6 cellular contexts compared by ENCODE assay signal in genomic region chr5:96945144-96945543, GRCh38. TPM values are rescaled to one million over a fixed set of nuclear protein-coding genes. Genes with fewer than 3 reads are reported as not detected.
A peak's percentile ranks its signal among the peaks of the same experiment; 100 is the strongest.
DNase-seq lines count a peak whose midpoint lies in the region; ATAC-seq, FAIRE-seq and TF ChIP-seq lines count a peak whose summit lies in the region.
"Not testable (repeated sequence)": the region's sequence is repeated elsewhere in the genome, so short reads cannot be mapped to it uniquely, and the experiment has no call there.

No MANE protein-coding gene starts in this region.

- TF ChIP-seq CTCF in CD4-positive, alpha-beta T cell (IDR thresholded peaks at IDR 0.05); Loucy (conservative IDR thresholded peaks at IDR 0.05; ENCODE audit: low read length); GM12878 (IDR thresholded peaks at IDR 0.05 in 2 of 3, conservative IDR thresholded peaks at IDR 0.05 in 1 of 3; ENCODE audit: control insufficient read depth in 2 of 3, extremely low read depth in 1 of 3, insufficient read depth in 1 of 3, low read depth in 3 of 3, low read length in 3 of 3): not testable (repeated sequence)

- H3K27ac ChIP-seq in CD4-positive, alpha-beta T cell (ENCODE audit: low read depth, low read length); GM12878 (ENCODE audit: control insufficient read depth, insufficient read depth): not testable (repeated sequence)

- H3K36me3 Mint-ChIP-seq in CD4-positive, alpha-beta T cell (ENCODE audit: low read depth) = peaks cover 41% of the 10 kb centered on the region
- H3K36me3 Mint-ChIP-seq in activated CD4-positive, alpha-beta T cell treated with anti-CD3 and anti-CD28 coated beads, Interleukin-2, amount 10 ng/mL, durations not matched to agents 24 days and 14 days (ENCODE audit: low read depth) = peaks cover 33% of the 10 kb centered on the region
- peaks cover 0 to 34% (median 3%) of the 10 kb centered on the region in 3 donors for H3K36me3 Mint-ChIP-seq in naive thymus-derived CD8-positive, alpha-beta T cell

- not testable (repeated sequence) for H3K27me3 ChIP-seq in CD4-positive, alpha-beta T cell (ENCODE audit: control insufficient read depth, insufficient read depth, low read length); Loucy (ENCODE audit: insufficient read depth, low read length, poor library complexity, severe bottlenecking); GM12878 (replicated peaks in 1 of 2; ENCODE audit: control insufficient read depth in 2 of 2, insufficient read depth in 2 of 2, low read length in 1 of 2)

- not testable (repeated sequence) for H3K9me2 ChIP-seq in Loucy (replicated peaks; ENCODE audit: low read depth, low read length)

- not testable (repeated sequence) for H3K9me3 ChIP-seq in CD4-positive, alpha-beta T cell (ENCODE audit: control insufficient read depth, low read length); Loucy (ENCODE audit: insufficient read depth, low read depth, low read length); GM12878 (replicated peaks; ENCODE audit: control insufficient read depth, insufficient read depth, low read length)

- H3K79me2 ChIP-seq in Loucy (ENCODE audit: insufficient read depth, low read length) (peaks cover 99% of the 10 kb centered on the region), GM12878 (ENCODE audit: control insufficient read depth, insufficient read depth, low read length) (peaks cover 90% of the 10 kb centered on the region)

- H3K27ac Mint-ChIP-seq in CD4-positive, alpha-beta T cell = peak overlapping the region; percentile 80
- H3K27ac Mint-ChIP-seq in activated CD4-positive, alpha-beta T cell treated with anti-CD3 and anti-CD28 coated beads, Interleukin-2, amount 10 ng/mL, durations not matched to agents 24 days and 14 days = not testable (repeated sequence)
- H3K27ac Mint-ChIP-seq in naive thymus-derived CD8-positive, alpha-beta T cell = peak overlapping the region in 6 of 10 donors; percentile 8 to 80 (median 56)

- peaks cover 43% of the 10 kb centered on the region for H3K4me1 ChIP-seq in Loucy (ENCODE audit: insufficient read depth, low read length, poor library complexity, severe bottlenecking)
- not testable (repeated sequence) for H3K4me1 ChIP-seq in GM12878 (ENCODE audit: control insufficient read depth, insufficient read depth, low read length)

- not testable (repeated sequence) for H3K36me3 ChIP-seq in Loucy (ENCODE audit: insufficient read depth, low read length)
- peaks cover 1 to 10% of the 10 kb centered on the region in 2 experiments; a peak in 3 of 4 replicates for H3K36me3 ChIP-seq in GM12878 (ENCODE audit: control insufficient read depth in 2 of 2, insufficient read depth in 2 of 2, low read length in 1 of 2)

- not testable (repeated sequence) for H3K4me3 Mint-ChIP-seq in CD4-positive, alpha-beta T cell; activated CD4-positive, alpha-beta T cell treated with anti-CD3 and anti-CD28 coated beads, Interleukin-2, amount 10 ng/mL, durations not matched to agents 24 days and 14 days
- peak overlapping the region in 4 of 10 donors; percentile 43 to 68 (median 56) for H3K4me3 Mint-ChIP-seq in naive thymus-derived CD8-positive, alpha-beta T cell

- RAD21 ChIA-PET in GM12878 (lab: Charles Lee; ENCODE audit: unreplicated experiment) = interaction anchor here (0.7 to 1.6 kb wide), 6 partner anchors 9 to 198 kb away, joined by 3 to 4 read pairs (median 4); partner anchors contain the start of genes LIX1 and LNPEP

- H2AFZ ChIP-seq in Loucy (ENCODE audit: low read length); GM12878 (ENCODE audit: control insufficient read depth, low read depth, low read length): not testable (repeated sequence)

- H3K9me3 Mint-ChIP-seq in CD4-positive, alpha-beta T cell; activated CD4-positive, alpha-beta T cell treated with anti-CD3 and anti-CD28 coated beads, Interleukin-2, amount 10 ng/mL, durations not matched to agents 24 days and 14 days; naive thymus-derived CD8-positive, alpha-beta T cell: not testable (repeated sequence)

- not testable (repeated sequence) for DNase-seq in CD4-positive, alpha-beta T cell; GM12878 (ENCODE audit: low read depth, low spot score); naive thymus-derived CD8-positive, alpha-beta T cell
- peak; percentile 24 for DNase-seq in activated CD4-positive, alpha-beta T cell treated with anti-CD3 and anti-CD28 coated beads, Interleukin-2, amount 10 ng/mL, durations not matched to agents 24 days and 14 days
- DNase-seq in kidney tubule cell (ENCODE audit: low spot score) = peak; percentile 46

- not testable (repeated sequence) for H3K9ac ChIP-seq in Loucy (ENCODE audit: low read depth, low read length, poor library complexity, severe bottlenecking); GM12878 (ENCODE audit: control insufficient read depth, insufficient read depth, low read length)

- not testable (repeated sequence) for ATAC-seq in CD4-positive, alpha-beta T cell (ENCODE audit: poor library complexity); naive thymus-derived CD8-positive, alpha-beta T cell
- ATAC-seq in GM12878 = peak; percentile 33; the same call in 2 of the 3 replicates

- not testable (repeated sequence) for H3K4me3 ChIP-seq in Loucy (ENCODE audit: low read length, poor library complexity, severe bottlenecking); GM12878

- in situ Hi-C loops in GM12878 (cut with MboI) = not testable (repeated sequence)

- SMC1A ChIA-PET in GM12878 (lab: Charles Lee; ENCODE audit: uncharacterized antibody, unreplicated experiment) = interaction anchor here (0.6 to 2.2 kb wide), 11 partner anchors 10 to 102 kb away, joined by 3 to 8 read pairs (median 5); no protein-coding TSS in a partner anchor

- peak overlapping the region; percentile 13 for H3K4me2 ChIP-seq in Loucy (ENCODE audit: low read depth, low read length, poor library complexity, severe bottlenecking)
- not testable (repeated sequence) for H3K4me2 ChIP-seq in GM12878 (ENCODE audit: control insufficient read depth, insufficient read depth)

- peaks cover 61% of the 10 kb centered on the region for H4K20me1 ChIP-seq in Loucy (ENCODE audit: insufficient read depth, low read length, poor library complexity, severe bottlenecking)
- not testable (repeated sequence) for H4K20me1 ChIP-seq in GM12878 (ENCODE audit: control insufficient read depth, insufficient read depth)

- not testable (repeated sequence) for TF ChIP-seq EP300 in GM12878 (IDR thresholded peaks at IDR 0.05; ENCODE audit: borderline replicate concordance in 1 of 2, control insufficient read depth in 1 of 2, low read depth in 2 of 2, low read length in 2 of 2)

- peaks cover 79% of the 10 kb centered on the region for H3K4me1 Mint-ChIP-seq in CD4-positive, alpha-beta T cell (ENCODE audit: low read depth)
- H3K4me1 Mint-ChIP-seq in activated CD4-positive, alpha-beta T cell treated with anti-CD3 and anti-CD28 coated beads, Interleukin-2, amount 10 ng/mL, durations not matched to agents 24 days and 14 days = peaks cover 50% of the 10 kb centered on the region
- H3K4me1 Mint-ChIP-seq in naive thymus-derived CD8-positive, alpha-beta T cell = peaks cover 42 to 93% (median 85%) of the 10 kb centered on the region in 4 donors

- CTCF ChIA-PET in CD4-positive, alpha-beta T cell (lab: Charles Lee) = interaction anchor here (1.2 kb wide), 1 partner anchor 52 kb away, joined by 5 read pairs; no protein-coding TSS in a partner anchor
- CTCF ChIA-PET in GM12878 (lab: Yijun Ruan, JAX) = interaction anchor here (1.1 kb wide), 1 partner anchor 76 kb away, joined by 4 read pairs; no protein-coding TSS in a partner anchor

- BruUV-seq in GM12878 (replicated peaks; lab: Mats Ljungman, UMichigan) = not testable (repeated sequence)

- FAIRE-seq in GM12878 (lab: Jason Lieb, UNC) = not testable (repeated sequence)

- not testable (repeated sequence) for H3K27me3 Mint-ChIP-seq in CD4-positive, alpha-beta T cell; activated CD4-positive, alpha-beta T cell treated with anti-CD3 and anti-CD28 coated beads, Interleukin-2, amount 10 ng/mL, durations not matched to agents 24 days and 14 days; naive thymus-derived CD8-positive, alpha-beta T cell

- not testable (repeated sequence) for H3F3A ChIP-seq in Loucy (ENCODE audit: low read depth)

- POLR2A ChIA-PET in CD4-positive, alpha-beta T cell (lab: Charles Lee) = interaction anchor here (0.9 to 1.7 kb wide), 5 partner anchors 9 to 24 kb away, joined by 3 to 8 read pairs (median 3); partner anchors contain the start of gene LNPEP
- POLR2A ChIA-PET in GM12878 (lab: Charles Lee) = interaction anchor here (1.8 to 2.1 kb wide), 2 partner anchors 15 to 16 kb away, joined by 4 to 5 read pairs; no protein-coding TSS in a partner anchor
- POLR2A ChIA-PET in naive thymus-derived CD8-positive, alpha-beta T cell (lab: Charles Lee) = interaction anchor here (1.3 to 1.4 kb wide), 2 partner anchors 9 to 16 kb away, joined by 5 read pairs; partner anchors contain the start of gene LNPEP

- TF ChIP-seq RAD21 in GM12878 (IDR thresholded peaks at IDR 0.05; ENCODE audit: insufficient read depth, low read depth, low read length) = not testable (repeated sequence)

- intact Hi-C loops in CD4-positive, alpha-beta T cell (cut with DNase I, micrococcal nuclease) = loop anchor here in 1 of 2 experiments (2.0 kb wide), 1 partner anchor 14 kb away; no protein-coding TSS in a partner anchor
- intact Hi-C loops in activated CD4-positive, alpha-beta T cell treated with anti-CD3 and anti-CD28 coated beads, Interleukin-2, amount 10 ng/mL, durations not matched to agents 24 days and 14 days (cut with micrococcal nuclease); GM12878 (cut with micrococcal nuclease; ENCODE audit: unreplicated experiment): not testable (repeated sequence)

- TF ChIP-seq POLR2A in GM12878 (IDR thresholded peaks at IDR 0.05; ENCODE audit: low read depth, low read length) = not testable (repeated sequence)

RNA-seq across cellular contexts. Expression of gene LNPEP, which starts 9.3 kb away (rescaled TPM):
- 10 to 100 TPM; 52.0 to 52.7 TPM for total RNA-seq in CD4-positive, alpha-beta T cell
- 38.2 and 39.4 TPM in 2 replicates for total RNA-seq in activated CD4-positive, alpha-beta T cell treated with anti-CD3 and anti-CD28 coated beads, Interleukin-2, amount 10 ng/mL, durations not matched to agents 24 days and 14 days
- total RNA-seq in GM12878 (2013; cell fraction: nucleolus; rRNA removed) = 410 and 418 TPM in 2 replicates
- total RNA-seq in GM12878 (2014; rRNA removed) (38.5 and 56.2 TPM in 2 replicates), GM12878 (2014; rRNA removed; fragmentation: Illumina TruSeq; extraction: Trizol) (54.9 and 62.3 TPM in 2 replicates), GM12878 (2021) (50.8 and 51.1 TPM in 2 replicates)
- polyA plus RNA-seq in GM12878 (2011; ENCODE audit: low read depth) = 12.3 TPM
- polyA plus RNA-seq in GM12878 (2011; rRNA removed) (44.7 and 67.7 TPM in 2 replicates), GM12878 (2014; fragmentation: Illumina TruSeq; extraction: Trizol) (26.1 and 34.4 TPM in 2 replicates), GM12878 (2014; fragmentation: Nextera tagmentation; extraction: Ambion mirVana) (1 to 10 TPM; 5.6 to 7.3 TPM), GM12878 (2014; rRNA removed) (17.1 and 21.0 TPM in 2 replicates), GM12878 (2016; fragmentation: Nextera tagmentation; extraction: Ambion mirVana) (10 to 100 TPM; 23.2 to 23.9 TPM)
- 15.1 and 19.2 TPM in 2 replicates for polyA plus RNA-seq in GM12878 (2011; cell fraction: cytosol; rRNA removed)
- 33.3 and 34.8 TPM in 2 replicates for polyA plus RNA-seq in GM12878 (2011; cell fraction: nucleus; rRNA removed)
- polyA plus RNA-seq in GM12878 (2012) = 22.3 and 26.0 TPM in 2 replicates
- polyA minus RNA-seq in GM12878 (2011; rRNA and poly(A)+ RNA removed) = 135 and 161 TPM in 2 replicates
- 48.5 and 54.1 TPM in 2 replicates for polyA minus RNA-seq in GM12878 (2011; cell fraction: cytosol; rRNA and poly(A)+ RNA removed)
- 74.6 and 109 TPM in 2 replicates for polyA minus RNA-seq in GM12878 (2011; cell fraction: nucleus; rRNA and poly(A)+ RNA removed)
- total RNA-seq in naive thymus-derived CD8-positive, alpha-beta T cell = 100 to 1,000 TPM; 105 to 107 TPM
- polyA plus RNA-seq in naive thymus-derived CD8-positive, alpha-beta T cell = 10 to 100 TPM; 50.9 to 61.7 (median 52.4) TPM
